18 cellular contexts compared by ENCODE assay signal in genomic region chr14:97788846-97789528, GRCh38.
"Had no signal": no experiment of that assay in that cellular context is flagged by ENCODE, and none has a peak within 500 bp of the region (broad histone marks: within the 10 kb centered on the region; RNA-seq: fewer than 3 reads in every experiment).

No MANE protein-coding gene starts in this region.

- H3K4me3 ChIP-seq: dorsolateral prefrontal cortex, ovary, psoas muscle, skin epidermis, stomach had no signal

- H3K27me3 ChIP-seq: brain microvascular endothelial cell, ovary, stomach had no signal

- H3K9me3 ChIP-seq: ovary, psoas muscle, stomach had no signal

- H3K36me3 ChIP-seq: brain microvascular endothelial cell, ovary, stomach had no signal

- H3K27me3 Mint-ChIP-seq: naive thymus-derived CD4-positive, alpha-beta T cell had no signal

- ATAC-seq: naive thymus-derived CD4-positive, alpha-beta T cell; psoas muscle; right cardiac atrium; WTC11 had no signal

- H3K4me1 ChIP-seq: psoas muscle, stomach had no signal

- DNase-seq: activated CD4-positive, alpha-beta T cell treated with anti-CD3 and anti-CD28 coated beads for 4 hours; activated naive CD4-positive, alpha-beta T cell; aorta; brain microvascular endothelial cell; central memory CD4-positive, alpha-beta T cell; dorsolateral prefrontal cortex; endodermal cell; foreskin fibroblast; mesendoderm; naive thymus-derived CD4-positive, alpha-beta T cell; ovary; psoas muscle; right cardiac atrium; stimulated activated CD4-positive, alpha-beta T cell treated with anti-CD3 and anti-CD28 coated beads, Interleukin-2, amount 100 ng/mL, for 48 hours; stomach had no signal

- H3K4me1 Mint-ChIP-seq: endodermal cell had no signal

- H3K27ac ChIP-seq: brain microvascular endothelial cell, dorsolateral prefrontal cortex, epithelial cell of prostate, ovary, psoas muscle, skin epidermis, stomach had no signal

- H3K27ac Mint-ChIP-seq: endodermal cell, WTC11 had no signal

- H3K4me3 Mint-ChIP-seq: endodermal cell; naive thymus-derived CD4-positive, alpha-beta T cell; WTC11 had no signal
